In genomic region chr6:70369332-70369950, GRCh38 we compare ENCODE assay signal across 8 cellular contexts. TPM values are rescaled to one million over a fixed set of nuclear protein-coding genes. Genes with fewer than 3 reads are reported as not detected.
DNase-seq lines count a peak whose midpoint lies in the region; ATAC-seq, FAIRE-seq and TF ChIP-seq lines count a peak whose summit lies in the region.

No MANE protein-coding gene starts in this region.

- TF ChIP-seq POLR2A in esophagus muscularis mucosa (IDR thresholded peaks at IDR 0.05; ENCODE audit: low read depth): no peak

- WGBS in esophagus muscularis mucosa: 16% methylated on average over 5 of the region's 5 CpGs

- H3K27ac Mint-ChIP-seq in nephron: no peak overlapping the region
- no peak overlapping the region for H3K27ac Mint-ChIP-seq in stimulated activated naive CD8-positive, alpha-beta T cell treated with anti-CD3 and anti-CD28 coated beads, Interleukin-15, amount 100 ng/mL, for 72 hours

- H3K9me2 ChIP-seq in OCI-LY1 (ENCODE audit: low read depth, low read length): no peaks in the 10 kb centered on the region

- H3K36me3 Mint-ChIP-seq in nephron (ENCODE audit: low read depth): no peaks in the 10 kb centered on the region

- no peak overlapping the region for H2AFZ ChIP-seq in OCI-LY1 (ENCODE audit: low read length)

- H3K9me3 ChIP-seq in OCI-LY1 (ENCODE audit: low read length): no peaks in the 10 kb centered on the region
- no peaks in the 10 kb centered on the region for H3K9me3 ChIP-seq in esophagus muscularis mucosa

- H3K36me3 ChIP-seq in OCI-LY1 (ENCODE audit: insufficient read depth, low read length) (no peaks in the 10 kb centered on the region), esophagus muscularis mucosa (no peaks in the 10 kb centered on the region)

- no peak overlapping the region for H3K4me3 ChIP-seq in HL-60 (replicated peaks; ENCODE audit: insufficient read depth, low read length)
- no peak overlapping the region for H3K4me3 ChIP-seq in OCI-LY1 (ENCODE audit: low read depth, low read length, poor library complexity, severe bottlenecking)
- H3K4me3 ChIP-seq in esophagus muscularis mucosa: no peak overlapping the region

- peak; percentile 81 for ATAC-seq in GM19463 (IDR thresholded peaks at IDR 0.05; ENCODE audit: unreplicated experiment)
- ATAC-seq in stimulated activated naive CD8-positive, alpha-beta T cell treated with anti-CD3 and anti-CD28 coated beads, Interleukin-15, amount 100 ng/mL, for 72 hours: peak; percentile 73

- H3K27me3 ChIP-seq in HL-60 (ENCODE audit: insufficient read depth, poor library complexity, severe bottlenecking) (peaks cover 4% of the 10 kb centered on the region), OCI-LY1 (ENCODE audit: insufficient read depth, low read length) (no peaks in the 10 kb centered on the region), esophagus muscularis mucosa (no peaks in the 10 kb centered on the region)

- peak; percentile 78 for FAIRE-seq in D721Med (lab: Jason Lieb, UNC)

- peaks cover 3% of the 10 kb centered on the region for H3K4me1 Mint-ChIP-seq in nephron
- no peaks in the 10 kb centered on the region for H3K4me1 Mint-ChIP-seq in stimulated activated naive CD8-positive, alpha-beta T cell treated with anti-CD3 and anti-CD28 coated beads, Interleukin-15, amount 100 ng/mL, for 72 hours

- H3K27ac ChIP-seq in HL-60 (replicated peaks): no peak overlapping the region
- no peak overlapping the region for H3K27ac ChIP-seq in OCI-LY1 (ENCODE audit: low read depth, low read length, poor library complexity, severe bottlenecking)
- H3K27ac ChIP-seq in esophagus muscularis mucosa (replicated peaks in 1 of 4): no peak overlapping the region

- DNase-seq in D721Med (ENCODE audit: insufficient read length, low spot score) (no peak), HL-60 (ENCODE audit: low read depth in 1 of 2, low spot score in 1 of 2) (peak; percentile 18 to 65), activated T-cell treated with anti-CD3 and anti-CD28 coated beads for 24 hours (ENCODE audit: low read depth) (peak; percentile 59), esophagus muscularis mucosa (ENCODE audit: extremely low spot score) (no peak)
- peak; percentile 61 to 65 for DNase-seq in stimulated activated naive CD8-positive, alpha-beta T cell treated with anti-CD3 and anti-CD28 coated beads, Interleukin-15, amount 100 ng/mL, for 72 hours

- H3K9me3 Mint-ChIP-seq in nephron: no peaks in the 10 kb centered on the region
- no peaks in the 10 kb centered on the region for H3K9me3 Mint-ChIP-seq in stimulated activated naive CD8-positive, alpha-beta T cell treated with anti-CD3 and anti-CD28 coated beads, Interleukin-15, amount 100 ng/mL, for 72 hours

- TF ChIP-seq CTCF in D721Med (IDR thresholded peaks at IDR 0.05; ENCODE audit: insufficient read depth, missing control alignments) (peak; percentile 94), HL-60 (IDR thresholded peaks at IDR 0.05; ENCODE audit: insufficient read depth, low read length) (peak; percentile 82), OCI-LY1 (IDR thresholded peaks at IDR 0.05; ENCODE audit: low read length) (peak; percentile 84), esophagus muscularis mucosa (IDR thresholded peaks at IDR 0.05) (peak; percentile 74 to 92 (median 79)), nephron (IDR thresholded peaks at IDR 0.05; ENCODE audit: unreplicated experiment in 3 of 3) (peak; percentile 82 to 90 (median 89))

- no peak overlapping the region for H3K4me3 Mint-ChIP-seq in nephron
- H3K4me3 Mint-ChIP-seq in stimulated activated naive CD8-positive, alpha-beta T cell treated with anti-CD3 and anti-CD28 coated beads, Interleukin-15, amount 100 ng/mL, for 72 hours: no peak overlapping the region

- no peak for TF ChIP-seq EP300 in esophagus muscularis mucosa (IDR thresholded peaks at IDR 0.05)

- H3K4me1 ChIP-seq in OCI-LY1 (ENCODE audit: insufficient read depth, low read length, severe bottlenecking) (no peaks in the 10 kb centered on the region), esophagus muscularis mucosa (peaks cover 0 to 2% (median 0%) of the 10 kb centered on the region in 4 donors)

- H3K4me2 ChIP-seq in OCI-LY1 (ENCODE audit: low read length): no peak overlapping the region

- no peaks in the 10 kb centered on the region for H4K20me1 ChIP-seq in OCI-LY1 (ENCODE audit: insufficient read depth, low read length)

- no peaks in the 10 kb centered on the region for H3F3A ChIP-seq in OCI-LY1 (ENCODE audit: insufficient read depth, low read length)

- H3K9ac ChIP-seq in OCI-LY1 (ENCODE audit: low read length): no peak overlapping the region

- no peaks in the 10 kb centered on the region for H3K27me3 Mint-ChIP-seq in nephron (ENCODE audit: low read depth)
- H3K27me3 Mint-ChIP-seq in stimulated activated naive CD8-positive, alpha-beta T cell treated with anti-CD3 and anti-CD28 coated beads, Interleukin-15, amount 100 ng/mL, for 72 hours: peaks cover 21% of the 10 kb centered on the region

- intact Hi-C loops in esophagus muscularis mucosa (cut with DNase I): loop anchor here (5.0 kb wide), 2 partner anchors 57 to 147 kb away; no protein-coding TSS in a partner anchor

- H3K79me2 ChIP-seq in OCI-LY1 (ENCODE audit: insufficient read depth, low read length): no peaks in the 10 kb centered on the region

RNA-seq across cellular contexts. Expression of gene FAM135A, which starts 43.9 kb away (rescaled TPM):
- 10 to 100 TPM; 14.8 to 21.3 (median 19.8) TPM for total RNA-seq in esophagus muscularis mucosa

Comparison
In these comparisons a context has a peak if more than half of its experiments do, and no peak if none do; other contexts are left out.
1. DNase-seq: peak in HL-60 (2 of 2), activated T-cell treated with anti-CD3 and anti-CD28 coated beads for 24 hours (single experiment) and stimulated activated naive CD8-positive, alpha-beta T cell treated with anti-CD3 and anti-CD28 coated beads, Interleukin-15, amount 100 ng/mL, for 72 hours (2 of 2); none in D721Med (single experiment) and esophagus muscularis mucosa (single experiment).
2. Peak in every context shown above with its lines, with median percentiles within 50 percentile points of each other: CTCF ChIP-seq.